In genomic region chr10:69515699-69516547, GRCh38 we compare ENCODE assay signal across 8 cellular contexts. TPM values are rescaled to one million over a fixed set of nuclear protein-coding genes. Genes with fewer than 3 reads are reported as not detected.
DNase-seq lines count a peak whose midpoint lies in the region; ATAC-seq and TF ChIP-seq lines count a peak whose summit lies in the region.

No MANE protein-coding gene starts in this region.

- no peaks in the 10 kb centered on the region for H3K9me3 ChIP-seq in Panc1 (ENCODE audit: control insufficient read depth, insufficient read depth, low read depth, low read length)
- H3K9me3 ChIP-seq in esophagus squamous epithelium: no peaks in the 10 kb centered on the region
- H3K9me3 ChIP-seq in neural progenitor cell (ENCODE audit: low read depth): no peaks in the 10 kb centered on the region

- no peak overlapping the region for H3K4me2 ChIP-seq in neural progenitor cell

- no peaks in the 10 kb centered on the region for H3K9me3 Mint-ChIP-seq in neural progenitor cell

- H3K27me3 ChIP-seq in Panc1 (ENCODE audit: control insufficient read depth, insufficient read depth, low read length) (no peaks in the 10 kb centered on the region), esophagus squamous epithelium (no peaks in the 10 kb centered on the region), neural progenitor cell (peaks cover 30% of the 10 kb centered on the region)

- TF ChIP-seq POLR2A in esophagus squamous epithelium (IDR thresholded peaks at IDR 0.05): no peak

- no peaks in the 10 kb centered on the region for H3K4me1 ChIP-seq in Panc1 (ENCODE audit: control insufficient read depth, insufficient read depth, low read length)
- H3K4me1 ChIP-seq in esophagus squamous epithelium: peaks cover 0 to 4% (median 0%) of the 10 kb centered on the region in 3 donors
- H3K4me1 ChIP-seq in neural progenitor cell: no peaks in the 10 kb centered on the region

- peaks cover 5% of the 10 kb centered on the region for H4K20me1 ChIP-seq in neural progenitor cell (ENCODE audit: low read depth)

- DNase-seq in DMS 273 (lab: John Stamatoyannopoulos, UW; ENCODE audit: unreplicated experiment): peak; percentile 83
- DNase-seq in DMS 273 treated with DMSO at 0.1 percent for 48 hours (lab: John Stamatoyannopoulos, UW): no peak
- peak in 63 of 76 experiments; percentile 8 to 76 (median 49) for DNase-seq in HUDEP-2 (lab: John Stamatoyannopoulos, UW; ENCODE audit: unreplicated experiment in 76 of 76)
- DNase-seq in Panc1 (ENCODE audit: low read depth, low spot score): peak; percentile 55
- DNase-seq in activated T-cell treated with anti-CD3 and anti-CD28 coated beads, Interleukin-2, amount 50 U/mL, for 1 hour: peak; percentile 81
- no peak for DNase-seq in esophagus squamous epithelium (lab: John Stamatoyannopoulos, UW)
- peak; percentile 87 for DNase-seq in neural progenitor cell (ENCODE audit: low spot score)
- peak; percentile 67 for DNase-seq in superior temporal gyrus (ENCODE audit: extremely low spot score)

- ATAC-seq in Panc1: peak; percentile 91

- peak; percentile 94 for TF ChIP-seq CTCF in Panc1 (IDR thresholded peaks at IDR 0.05)
- TF ChIP-seq CTCF in esophagus squamous epithelium (IDR thresholded peaks at IDR 0.05): peak; percentile 41 to 92 (median 77)
- peak; percentile 91 for TF ChIP-seq CTCF in neural progenitor cell (IDR thresholded peaks at IDR 0.05)

- CTCF ChIA-PET in Panc1 (lab: Charles Lee): interaction anchor here (0.6 to 4.4 kb wide), 9 partner anchors 92 to 198 kb away, joined by 3 to 49 read pairs (median 3); partner anchors contain the start of gene TACR2

- BruUV-seq in Panc1 (replicated peaks; lab: Mats Ljungman, UMichigan): no TSS peak

- no peaks in the 10 kb centered on the region for H3K36me3 Mint-ChIP-seq in neural progenitor cell

- no peak overlapping the region for H3K9ac ChIP-seq in neural progenitor cell

- 0 out of 2 replicates have a peak, but pooled peaks cover 4% of the 10 kb centered on the region for H3K36me3 ChIP-seq in Panc1 (ENCODE audit: control insufficient read depth, insufficient read depth, low read length)
- peaks cover 0 to 7% (median 0%) of the 10 kb centered on the region in 3 donors for H3K36me3 ChIP-seq in esophagus squamous epithelium
- H3K36me3 ChIP-seq in neural progenitor cell: no peaks in the 10 kb centered on the region

- in situ Hi-C loops in Panc1 (cut with HindIII; ENCODE audit: low pct_unique_long_range_greater_than_20kb, low sequenced_read_pairs): no loop called here

- no peaks in the 10 kb centered on the region for H3F3A ChIP-seq in neural progenitor cell (ENCODE audit: low read depth)

- no peaks in the 10 kb centered on the region for H3K4me1 Mint-ChIP-seq in neural progenitor cell

- 23 to 32% methylated on average over 9 to 10 of the region's 12 CpGs for WGBS in esophagus squamous epithelium, 2 donors

- no peaks in the 10 kb centered on the region for H3K79me2 ChIP-seq in neural progenitor cell (ENCODE audit: low read depth)

- H3K27ac ChIP-seq in Panc1 (ENCODE audit: low read length): no peak overlapping the region
- no peak overlapping the region for H3K27ac ChIP-seq in esophagus squamous epithelium
- no peak overlapping the region for H3K27ac ChIP-seq in neural progenitor cell

- H3K27me3 Mint-ChIP-seq in neural progenitor cell (ENCODE audit: insufficient read depth, low read depth): peaks cover 8% of the 10 kb centered on the region

- POLR2A ChIA-PET in Panc1 (lab: Charles Lee): no interaction called here

- no peak overlapping the region for H3K27ac Mint-ChIP-seq in neural progenitor cell

- H3K4me3 Mint-ChIP-seq in neural progenitor cell: no peak overlapping the region

- no peak overlapping the region for H2AFZ ChIP-seq in neural progenitor cell (replicated peaks)

- H3K4me3 ChIP-seq in Panc1 (ENCODE audit: low read depth in 2 of 2, low read length in 2 of 2): no peak overlapping the region
- no peak overlapping the region for H3K4me3 ChIP-seq in esophagus squamous epithelium
- no peak overlapping the region for H3K4me3 ChIP-seq in neural progenitor cell

- intact Hi-C loops in Panc1 (cut with micrococcal nuclease; ENCODE audit: unreplicated experiment): loop anchor here (10.0 kb wide), 1 partner anchor 119 kb away; the partner anchor contains the start of gene FAM241B
- intact Hi-C loops in esophagus squamous epithelium (cut with DNase I): loop anchor here (5.0 to 10.0 kb wide), 2 partner anchors 121 to 199 kb away; no protein-coding TSS in a partner anchor

RNA-seq across cellular contexts. Expression of gene NEUROG3, which starts 57.3 kb away (rescaled TPM):
- total RNA-seq in Panc1 (2021; ENCODE audit: unreplicated experiment): not detected
- not detected for polyA plus RNA-seq in Panc1 (2012; ENCODE audit: insufficient read length)
- total RNA-seq in esophagus squamous epithelium: not detected
- total RNA-seq in neural progenitor cell (ENCODE audit: low replicate concordance): not detected in 2 replicates

Comparison
In these comparisons a context has a peak if more than half of its experiments do, and no peak if none do; other contexts are left out.
1. DNase-seq: peak in DMS 273 (single experiment), HUDEP-2 (63 of 76), Panc1 (single experiment), activated T-cell treated with anti-CD3 and anti-CD28 coated beads, Interleukin-2, amount 50 U/mL, for 1 hour (single experiment), neural progenitor cell (single experiment) and superior temporal gyrus (single experiment); none in DMS 273 treated with DMSO at 0.1 percent for 48 hours (single experiment) and esophagus squamous epithelium (single experiment).
2. Peak in every context shown above with its lines, with median percentiles within 50 percentile points of each other: CTCF ChIP-seq.